ENCODE assay signal across 9 cellular contexts in genomic region chr18:48711651-48712486, GRCh38.
A peak's percentile ranks its signal among the peaks of the same experiment; 100 is the strongest.
DNase-seq lines count a peak whose midpoint lies in the region; ATAC-seq and TF ChIP-seq lines count a peak whose summit lies in the region.
"Had no signal": no experiment of that assay in that cellular context is flagged by ENCODE, and none has a peak within 500 bp of the region (broad histone marks: within the 10 kb centered on the region; RNA-seq: fewer than 3 reads in every experiment).

No MANE protein-coding gene starts in this region.

- H3K9me3 ChIP-seq in cardiac muscle cell (ENCODE audit: low read depth): no peaks in the 10 kb centered on the region
- no peaks in the 10 kb centered on the region for H3K9me3 ChIP-seq in gastrocnemius medialis
- H3K9me3 ChIP-seq: ovary had no signal

- H3K27ac ChIP-seq in cardiac muscle cell: no peak overlapping the region
- peak overlapping the region in 1 of 4 donors; percentile 37 for H3K27ac ChIP-seq in gastrocnemius medialis
- H3K27ac ChIP-seq: ovary had no signal

- no peak for TF ChIP-seq POLR2A in gastrocnemius medialis (IDR thresholded peaks at IDR 0.05)

- intact Hi-C loops in gastrocnemius medialis (cut with DNase I; ENCODE audit: low total_unique reads): loop anchor here (2.0 kb wide), 1 partner anchor 33 kb away; no protein-coding TSS in a partner anchor

- H3K4me1 ChIP-seq in cardiac muscle cell (ENCODE audit: low read depth) (peaks cover 26% of the 10 kb centered on the region), gastrocnemius medialis (peaks cover 26 to 31% of the 10 kb centered on the region in 2 donors)

- in situ Hi-C loops in gastrocnemius medialis (cut with MboI; ENCODE audit: low sequenced_read_pairs in 4 of 4): no loop called here

- ATAC-seq in gastrocnemius medialis (peak; percentile 44 to 45), HG03095 (IDR thresholded peaks at IDR 0.05; ENCODE audit: unreplicated experiment) (no peak), HG03280 (IDR thresholded peaks at IDR 0.05; ENCODE audit: unreplicated experiment) (no peak)

- H3K27me3 ChIP-seq in cardiac muscle cell: no peaks in the 10 kb centered on the region
- H3K27me3 ChIP-seq in gastrocnemius medialis: no peaks in the 10 kb centered on the region
- H3K27me3 ChIP-seq: ovary had no signal

- H3K36me3 ChIP-seq in cardiac muscle cell (no peaks in the 10 kb centered on the region), gastrocnemius medialis (no peaks in the 10 kb centered on the region)
- H3K36me3 ChIP-seq: ovary had no signal

- DNase-seq in NCI-H748 (lab: John Stamatoyannopoulos, UW; ENCODE audit: unreplicated experiment) (peak; percentile 39), NCI-H748 treated with DMSO at 0.1 percent for 48 hours (lab: John Stamatoyannopoulos, UW) (no peak), HuH-7.5 (ENCODE audit: low spot score) (peak; percentile 75), cardiac muscle cell (ENCODE audit: low read depth in 1 of 2, low spot score in 1 of 2) (peak; percentile 55 to 64), gastrocnemius medialis (peak in 1 of 2 donors; percentile 42)
- peak; percentile 4 for DNase-seq in activated CD4-positive, alpha-beta T cell treated with anti-CD3 and anti-CD28 coated beads, Interleukin-2, amount 50 U/mL, for 1 hour

- TF ChIP-seq CTCF in cardiac muscle cell (IDR thresholded peaks at IDR 0.05; ENCODE audit: low read depth, low read length) (peak; percentile 60), gastrocnemius medialis (IDR thresholded peaks at IDR 0.05 in 4 of 5, conservative IDR thresholded peaks at IDR 0.05 in 1 of 5) (peak; percentile 29 to 49 (median 41))

- H3K4me3 ChIP-seq in cardiac muscle cell (no peak overlapping the region), gastrocnemius medialis (no peak overlapping the region)
- H3K4me3 ChIP-seq: ovary had no signal

Comparison
In these comparisons a context has a peak if more than half of its experiments do, and no peak if none do; other contexts are left out.
1. ATAC-seq: peak in gastrocnemius medialis (2 of 2); none in HG03095 (single experiment) and HG03280 (single experiment).